In the genomic region with DNA sequence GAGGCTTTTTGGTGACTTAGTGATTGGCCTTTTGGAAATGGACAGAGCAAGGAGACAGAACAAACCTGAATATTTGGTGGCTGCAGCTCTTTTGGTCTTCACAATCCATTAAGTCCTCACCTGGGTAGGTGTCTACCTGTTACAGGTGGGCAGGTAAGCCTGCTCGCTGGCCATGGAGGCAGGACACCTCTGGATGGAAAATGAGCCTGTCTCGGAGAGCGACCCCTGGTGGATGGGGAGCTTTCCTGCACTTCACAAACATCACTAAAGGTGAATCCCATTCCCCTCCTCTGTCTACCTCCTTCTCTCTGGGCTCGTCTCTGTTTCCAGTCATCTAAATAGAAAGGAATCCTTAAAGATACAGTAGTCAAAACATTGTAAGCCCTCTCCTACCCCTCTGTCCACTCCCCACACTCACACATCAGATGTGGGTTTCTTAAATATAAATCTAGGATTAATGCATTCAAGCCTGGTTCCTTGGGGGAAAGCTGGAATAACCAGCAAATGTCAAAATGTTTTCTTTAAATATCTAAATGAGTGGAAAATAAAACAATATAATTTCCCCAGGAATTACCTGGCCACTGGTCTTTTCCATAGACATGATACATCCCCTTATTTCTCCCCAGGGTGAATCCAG, we compare ENCODE assay signal across 8 cellular contexts.
A peak's percentile ranks its signal among the peaks of the same experiment; 100 is the strongest.
DNase-seq lines count a peak whose midpoint lies in the region; ATAC-seq and TF ChIP-seq lines count a peak whose summit lies in the region.

No MANE protein-coding gene starts in this region.

- peak; percentile 47 for ATAC-seq in effector memory CD8-positive, alpha-beta T cell (replicated peaks)

- H3K4me1 ChIP-seq in prostate gland (replicated peaks) (no peaks in the 10 kb centered on the region), mesenchymal stem cell (ENCODE audit: control insufficient read depth, insufficient read depth, low read depth, low read length) (no peaks in the 10 kb centered on the region)

- H3K27ac Mint-ChIP-seq in effector memory CD8-positive, alpha-beta T cell = no peak overlapping the region

- H3K4me3 ChIP-seq in prostate gland (no peak overlapping the region), mesenchymal stem cell (ENCODE audit: insufficient read depth in 1 of 2, low read depth in 1 of 2, low read length in 2 of 2) (no peak overlapping the region)

- no peak overlapping the region for H2AK5ac ChIP-seq in mesenchymal stem cell (ENCODE audit: low read length, severe bottlenecking)

- H3K79me1 ChIP-seq in mesenchymal stem cell (replicated peaks; ENCODE audit: low read length, poor library complexity, severe bottlenecking) = no peaks in the 10 kb centered on the region

- H3K36me3 ChIP-seq in KOPT-K1 (ENCODE audit: insufficient read depth, low read length) (peaks cover 22% of the 10 kb centered on the region), prostate gland (no peaks in the 10 kb centered on the region), mesenchymal stem cell (ENCODE audit: control insufficient read depth in 1 of 2, insufficient read depth in 2 of 2, low read depth in 1 of 2, low read length in 2 of 2) (no peaks in the 10 kb centered on the region)

- H3K18ac ChIP-seq in mesenchymal stem cell (ENCODE audit: low read depth in 1 of 2, low read length in 2 of 2) = no peak overlapping the region

- WGBS in prostate gland = 25% methylated on average over 4 of the region's 4 CpGs
- WGBS in mesenchymal stem cell = 0% methylated on average over 3 of the region's 4 CpGs

- no peak overlapping the region for H3K4me3 Mint-ChIP-seq in effector memory CD8-positive, alpha-beta T cell

- no peak overlapping the region for H3K23ac ChIP-seq in mesenchymal stem cell (ENCODE audit: low read length in 2 of 2)

- H2BK120ac ChIP-seq in mesenchymal stem cell (ENCODE audit: low read depth, low read length) = no peak overlapping the region

- H2BK5ac ChIP-seq in mesenchymal stem cell (ENCODE audit: low read depth, low read length, poor library complexity, severe bottlenecking) = no peak overlapping the region

- H3K27me3 ChIP-seq in prostate gland (replicated peaks; ENCODE audit: insufficient read depth) (no peaks in the 10 kb centered on the region), mesenchymal stem cell (ENCODE audit: control insufficient read depth in 1 of 2, insufficient read depth in 1 of 2, low read length in 2 of 2) (peaks cover 0 to 35% of the 10 kb centered on the region in 2 experiments)

- H2AFZ ChIP-seq in mesenchymal stem cell (ENCODE audit: low read depth, low read length) = no peak overlapping the region

- no peak overlapping the region for H3K4ac ChIP-seq in mesenchymal stem cell (ENCODE audit: low read depth in 1 of 2, low read length in 2 of 2)

- H3K4me1 Mint-ChIP-seq in effector memory CD8-positive, alpha-beta T cell (ENCODE audit: low read depth in 2 of 2) = peaks cover 0 to 6% of the 10 kb centered on the region in 2 donors

- H3K9me3 ChIP-seq in KOPT-K1 (ENCODE audit: insufficient read depth, low read length, poor library complexity, severe bottlenecking) (no peaks in the 10 kb centered on the region), prostate gland (no peaks in the 10 kb centered on the region), mesenchymal stem cell (ENCODE audit: control insufficient read depth, low read length) (no peaks in the 10 kb centered on the region)

- intact Hi-C loops in prostate gland (cut with DNase I) = loop anchor here (10.0 kb wide), 1 partner anchor 208 kb away; no protein-coding TSS in a partner anchor

- no peak for TF ChIP-seq POLR2A in prostate gland (IDR thresholded peaks at IDR 0.05)

- TF ChIP-seq CTCF in prostate gland (IDR thresholded peaks at IDR 0.05) = peak in 3 of 4 experiments; percentile 23 to 29 (median 24)

- no peak overlapping the region for H3K9ac ChIP-seq in mesenchymal stem cell (ENCODE audit: low read length)

- H3K9me3 Mint-ChIP-seq in effector memory CD8-positive, alpha-beta T cell = no peaks in the 10 kb centered on the region

- H4K91ac ChIP-seq in mesenchymal stem cell (ENCODE audit: low read length) = no peak overlapping the region

- DNase-seq in EH (ENCODE audit: low read depth) (peak; percentile 43), prostate gland (ENCODE audit: low spot score) (no peak), COR-L47 (lab: John Stamatoyannopoulos, UW) (no peak), mesenchymal stem cell (no peak), inferior parietal cortex (ENCODE audit: extremely low spot score) (no peak)
- peak; percentile 28 for DNase-seq in activated CD4-positive, alpha-beta T cell treated with anti-CD3 and anti-CD28 coated beads for 1 hour
- DNase-seq in effector memory CD8-positive, alpha-beta T cell = peak; percentile 48 to 54 (median 51)

- H2BK12ac ChIP-seq in mesenchymal stem cell (ENCODE audit: low read length in 2 of 2) = no peak overlapping the region

- peaks cover 0 to 19% of the 10 kb centered on the region in 2 donors for H3K27me3 Mint-ChIP-seq in effector memory CD8-positive, alpha-beta T cell

- no peak overlapping the region for H3K14ac ChIP-seq in mesenchymal stem cell (ENCODE audit: low read length in 2 of 2)

- H2BK15ac ChIP-seq in mesenchymal stem cell (ENCODE audit: low read depth, poor library complexity, severe bottlenecking) = no peak overlapping the region

- H4K8ac ChIP-seq in mesenchymal stem cell (ENCODE audit: low read length) = no peak overlapping the region

- no peak overlapping the region for H3K4me2 ChIP-seq in mesenchymal stem cell (ENCODE audit: low read length, poor library complexity, severe bottlenecking)

- no peaks in the 10 kb centered on the region for H3K36me3 Mint-ChIP-seq in effector memory CD8-positive, alpha-beta T cell (ENCODE audit: insufficient read depth)

- peak overlapping the region; percentile 100 for H3K27ac ChIP-seq in KOPT-K1 (ENCODE audit: low read depth, low read length, poor library complexity, severe bottlenecking)
- no peak overlapping the region for H3K27ac ChIP-seq in prostate gland
- H3K27ac ChIP-seq in mesenchymal stem cell (ENCODE audit: low read length, poor library complexity, severe bottlenecking) = no peak overlapping the region

Comparison
In these comparisons a context has a peak if more than half of its experiments do, and no peak if none do; other contexts are left out.
1. DNase-seq: peak in EH (single experiment), activated CD4-positive, alpha-beta T cell treated with anti-CD3 and anti-CD28 coated beads for 1 hour (single experiment) and effector memory CD8-positive, alpha-beta T cell (3 of 3); none in prostate gland (single experiment), COR-L47 (single experiment), mesenchymal stem cell (single experiment) and inferior parietal cortex (single experiment).